In the genomic region with DNA sequence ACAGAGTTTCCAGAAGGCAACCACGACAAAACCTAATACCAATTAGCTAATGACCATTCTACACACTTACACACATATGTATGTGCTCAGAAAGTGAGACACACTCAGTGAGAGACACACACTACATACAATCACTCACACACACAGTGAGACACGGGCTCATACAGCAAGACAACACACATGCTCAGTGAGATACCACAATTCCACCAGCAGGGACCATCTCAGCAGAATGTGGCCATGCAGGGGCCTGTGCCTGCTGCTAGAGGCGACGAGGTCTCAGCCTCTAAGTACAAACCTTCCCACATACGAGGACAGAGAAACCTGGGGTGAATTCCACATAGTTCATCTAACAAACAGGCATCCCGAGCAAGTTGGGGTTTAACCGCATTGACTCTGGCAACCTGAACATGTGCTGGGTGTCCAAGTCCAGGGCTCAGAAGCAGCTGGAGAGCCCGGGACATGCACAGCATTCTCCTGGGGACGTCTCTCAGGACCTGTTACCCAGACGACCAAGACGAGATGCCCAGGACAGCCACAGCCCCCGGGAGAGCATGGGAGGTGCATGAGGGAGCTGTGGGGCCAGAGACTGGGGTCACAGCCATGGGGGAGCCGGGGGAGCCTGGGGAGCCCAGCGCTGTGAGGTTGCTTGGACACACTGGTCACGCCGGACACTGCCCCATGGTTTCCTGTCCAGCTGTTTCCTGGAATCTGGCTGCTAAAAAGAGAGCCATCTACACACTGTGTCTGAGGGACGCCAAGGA, we compare ENCODE assay signal across 24 cellular contexts.
"Had no signal": no experiment of that assay in that cellular context is flagged by ENCODE, and none has a peak within 500 bp of the region (broad histone marks: within the 10 kb centered on the region; RNA-seq: fewer than 3 reads in every experiment).

No MANE protein-coding gene starts in this region.

- H3K9me3 ChIP-seq: SJCRH30, SK-N-SH had no signal

- H3K4me1 ChIP-seq: SJCRH30 had no signal

- DNase-seq: activated CD4-positive, alpha-beta memory T cell treated with anti-CD3 and anti-CD28 coated beads, Interleukin-2, amount 10 ng/mL, durations not matched to agents 7 days and 5 days; activated CD4-positive, alpha-beta T cell treated with anti-CD3 and anti-CD28 coated beads, Interleukin-2, amount 50 U/mL, for 1 hour; activated CD4-positive, CD25-positive, alpha-beta regulatory T cell; activated CD8-positive, alpha-beta memory T cell treated with anti-CD3 and anti-CD28 coated beads, Interleukin-2, amount 50 U/mL, for 4 hours; activated gamma-delta T cell treated with Interleukin-2 at 50 U/mL for 16 hours; activated naive CD4-positive, alpha-beta T cell treated with anti-CD3 and anti-CD28 coated beads, Interleukin-2, amount 10 ng/mL, durations not matched to agents 7 days and 5 days; activated naive CD8-positive, alpha-beta T cell treated with anti-CD3 and anti-CD28 coated beads for 36 hours; activated T-cell treated with anti-CD3 and anti-CD28 coated beads, Interleukin-2, amount 50 U/mL, for 72 hours; central memory CD4-positive, alpha-beta T cell; MV-4-11; NCI-H1092 treated with DMSO at 0.1 percent for 48 hours; NCI-H1417 treated with DMSO at 0.1 percent for 48 hours; NCI-H1694 treated with DMSO at 0.1 percent for 48 hours; NCI-H2029 treated with DMSO at 0.1 percent for 48 hours; NCI-H510A; NCI-H526 treated with DMSO at 0.1 percent for 48 hours; NCI-H82; NK-92 treated with Interleukin-12 subunit alpha and Interleukin-12 subunit beta, amount 100 ng/mL, for 24 hours; SJCRH30; SK-N-SH; T-helper 1 cell had no signal

- H3K27ac ChIP-seq: KMS-11, SJCRH30, VCaP had no signal

- H3K9ac ChIP-seq: KMS-11, SK-N-SH had no signal

- H3K36me3 ChIP-seq: SJCRH30 had no signal

- FAIRE-seq: RCC 7860 had no signal

- H3K4me2 ChIP-seq: KMS-11, SK-N-SH had no signal

- H3K4me3 ChIP-seq: SJCRH30 had no signal

- ATAC-seq: activated T-cell treated with anti-CD3 and anti-CD28 coated beads, Interleukin-2, amount 50 U/mL, for 72 hours had no signal
